ENCODE assay signal across 10 cellular contexts in the genomic region with DNA sequence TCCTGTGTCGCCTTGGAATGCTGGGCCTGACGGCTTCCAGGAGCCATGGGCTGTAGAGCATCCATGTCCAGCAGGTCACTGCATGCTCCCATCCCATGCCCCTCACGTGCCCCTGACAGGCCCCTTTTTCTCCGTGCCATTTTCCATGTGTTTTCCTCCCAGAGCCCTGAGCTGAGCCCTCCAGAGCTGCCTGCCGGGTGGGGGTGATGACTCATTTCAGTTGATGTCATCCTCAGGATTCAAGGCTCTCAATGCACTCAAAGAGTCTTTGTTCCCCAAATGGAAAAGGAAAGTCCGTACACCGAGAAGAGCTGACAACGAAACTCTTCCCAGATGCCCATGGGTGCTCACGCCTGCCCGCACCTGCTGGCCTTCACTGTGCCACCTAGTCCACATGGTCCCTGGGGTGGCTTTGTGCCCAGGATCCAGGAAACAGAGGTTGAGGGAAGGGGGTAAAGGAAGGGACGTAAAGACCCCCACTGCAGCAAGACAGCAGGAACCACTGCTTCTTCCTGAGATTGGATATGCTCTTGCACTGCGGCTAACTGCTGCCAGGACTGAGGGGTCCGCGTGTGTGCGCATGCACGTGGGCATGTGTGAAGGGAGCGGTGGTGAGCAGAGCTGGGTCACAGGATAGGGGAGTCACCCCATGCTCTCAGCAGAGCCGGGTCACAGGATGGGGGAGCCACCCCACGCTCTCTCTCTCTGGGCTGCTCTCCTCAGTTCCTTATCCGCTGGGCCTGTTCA. TPM values are rescaled to one million over a fixed set of nuclear protein-coding genes. Genes with fewer than 3 reads are reported as not detected.
DNase-seq lines count a peak whose midpoint lies in the region; ATAC-seq and TF ChIP-seq lines count a peak whose summit lies in the region.
"Had no signal": no experiment of that assay in that cellular context is flagged by ENCODE, and none has a peak within 500 bp of the region (broad histone marks: within the 10 kb centered on the region; RNA-seq: fewer than 3 reads in every experiment).

No MANE protein-coding gene starts in this region.

- 44 to 65% (median 49%) methylated on average over 19 to 20 of the region's 20 CpGs for WGBS in psoas muscle, 3 donors

- ATAC-seq in psoas muscle (peak in 1 of 4 donors; percentile 24), left lung (no peak), HG02938 (IDR thresholded peaks at IDR 0.05; ENCODE audit: unreplicated experiment) (no peak)

- no peak overlapping the region for H3K4me3 ChIP-seq in psoas muscle
- H3K4me3 ChIP-seq in left lung: no peak overlapping the region

- H3K27me3 ChIP-seq in psoas muscle (ENCODE audit: insufficient read depth in 3 of 3, low read length in 2 of 3) (peaks cover 0 to 13% (median 0%) of the 10 kb centered on the region in 3 donors), left lung (peaks cover 0 to 14% of the 10 kb centered on the region in 2 donors)

- intact Hi-C loops in psoas muscle (cut with DNase I) (loop anchor here in 1 of 2 donors (5.0 kb wide), 1 partner anchor 171 kb away; no protein-coding TSS in a partner anchor), left lung (cut with DNase I) (no loop called here)

- H3K9me3 ChIP-seq in psoas muscle: no peaks in the 10 kb centered on the region
- H3K9me3 ChIP-seq in left lung: no peaks in the 10 kb centered on the region

- no peak for TF ChIP-seq CTCF in psoas muscle (IDR thresholded peaks at IDR 0.05)
- TF ChIP-seq CTCF in left lung (IDR thresholded peaks at IDR 0.05): no peak

- DNase-seq in H4 (ENCODE audit: low spot score): peak; percentile 78
- DNase-seq in T1000 (lab: John Stamatoyannopoulos, UW): peak; percentile 19
- DNase-seq in foreskin melanocyte: peak; percentile 95
- DNase-seq in psoas muscle: no peak
- no peak for DNase-seq in GOT3 (lab: John Stamatoyannopoulos, UW)
- no peak for DNase-seq in G401 (ENCODE audit: low spot score)
- no peak for DNase-seq in left lung
- DNase-seq: activated CD4-positive, alpha-beta T cell treated with anti-CD3 and anti-CD28 coated beads, Interleukin-2, amount 50 U/mL, for 48 hours; NCI-H2171 treated with DMSO at 0.1 percent for 48 hours had no signal

- peaks cover 18% of the 10 kb centered on the region for H3K4me1 ChIP-seq in psoas muscle
- H3K4me1 ChIP-seq in left lung: peaks cover 6 to 11% of the 10 kb centered on the region in 2 donors

- in situ Hi-C loops in G401 (cut with HindIII; ENCODE audit: low sequenced_read_pairs): no loop called here

- no peaks in the 10 kb centered on the region for H3K36me3 ChIP-seq in psoas muscle (ENCODE audit: insufficient read depth in 1 of 2, low read depth in 1 of 2)
- H3K36me3 ChIP-seq in left lung: no peaks in the 10 kb centered on the region

- H3K27ac ChIP-seq in psoas muscle: peak overlapping the region; percentile 30
- H3K27ac ChIP-seq in left lung: no peak overlapping the region

RNA-seq across cellular contexts. Expression of a gene that starts 27.6 kb away (rescaled TPM):
- 1.6 and 1.8 TPM in 2 replicates for total RNA-seq in H4 (2014; rRNA removed; shearing (Covaris generic))
- total RNA-seq in psoas muscle (10 to 100 TPM in 2 of 4 donors, 1 to 10 TPM in 2; 5.6 to 34.7 (median 14.3) TPM), left lung (10 to 100 TPM; 42.7 to 58.4 TPM)
- 1 to 10 TPM; 2.9 to 7.5 (median 3.7) TPM for polyA plus RNA-seq in psoas muscle
- not detected in 2 replicates for total RNA-seq in G401 (2014; rRNA removed; shearing (Covaris generic))

Comparison
In these comparisons a context has a peak if more than half of its experiments do, and no peak if none do; other contexts are left out.
1. DNase-seq: peak in H4 (single experiment), T1000 (single experiment) and foreskin melanocyte (single experiment); none in psoas muscle (0 of 2), GOT3 (single experiment), G401 (single experiment) and left lung (0 of 2).